In genomic region chr16:83285921-83286320, GRCh38 we compare ENCODE assay signal across 24 cellular contexts.
DNase-seq lines count a peak whose midpoint lies in the region; FAIRE-seq and TF ChIP-seq lines count a peak whose summit lies in the region.
"Had no signal": no experiment of that assay in that cellular context is flagged by ENCODE, and none has a peak within 500 bp of the region (broad histone marks: within the 10 kb centered on the region; RNA-seq: fewer than 3 reads in every experiment).

No MANE protein-coding gene starts in this region.

- H3K4me2 ChIP-seq in H1 (ENCODE audit: insufficient read depth in 1 of 2, low read depth in 2 of 2, low read length in 2 of 2): no peak overlapping the region
- H3K4me2 ChIP-seq: BLaER1 had no signal

- H3K79me2 ChIP-seq in H1 (ENCODE audit: control insufficient read depth in 1 of 2, insufficient read depth in 2 of 2, low read length in 2 of 2): no peaks in the 10 kb centered on the region

- H2BK120ac ChIP-seq in H1 (replicated peaks; ENCODE audit: low read depth, low read length): no peak overlapping the region

- H3K9me3 ChIP-seq in H1 (ENCODE audit: insufficient read depth in 2 of 2, low read depth in 1 of 2, low read length in 1 of 2) (no peaks in the 10 kb centered on the region), esophagus muscularis mucosa (no peaks in the 10 kb centered on the region), HAP-1 (no peaks in the 10 kb centered on the region)
- H3K9me3 ChIP-seq: BE2C had no signal

- FAIRE-seq in HTR-8/SVneo (lab: Jason Lieb, UNC) (peak; percentile 49), H1 (lab: Jason Lieb, UNC) (no peak)
- FAIRE-seq: A204.1, GM12891, GM19239 had no signal

- H2BK20ac ChIP-seq in H1 (ENCODE audit: low read length): no peak overlapping the region

- 93% methylated on average over 6 of the region's 6 CpGs; no CpG with 5 or more reads in 1 of the 2 experiments for WGBS in H1 (ENCODE audit: extremely low coverage in 1 of 2, insufficient coverage in 1 of 2, insufficient read length in 1 of 2, insufficient replicate concordance in 2 of 2, low coverage in 1 of 2, low lambda C conversion rate in 2 of 2, missing lambda C conversion rate in 1 of 2), 2 experiments
- WGBS in esophagus muscularis mucosa: 83% methylated on average over 6 of the region's 6 CpGs

- H2BK15ac ChIP-seq in H1 (ENCODE audit: low read length): no peak overlapping the region

- TF ChIP-seq CTCF in H1 (IDR thresholded peaks at IDR 0.05; ENCODE audit: control extremely low read depth in 1 of 3, insufficient read depth in 1 of 3, low read depth in 1 of 3, low read length in 3 of 3) (no peak), esophagus muscularis mucosa (IDR thresholded peaks at IDR 0.05) (no peak)

- no peak overlapping the region for H3K23ac ChIP-seq in H1 (ENCODE audit: insufficient read length)

- no peak overlapping the region for H3K18ac ChIP-seq in H1 (ENCODE audit: extremely low read depth, low read length)

- H3K4ac ChIP-seq in H1 (replicated peaks; ENCODE audit: insufficient read length, low read depth, low read length): no peak overlapping the region

- H3K4me3 ChIP-seq in H1 (ENCODE audit: extremely low read depth in 1 of 4, insufficient read depth in 2 of 4, low read depth in 3 of 4, low read length in 4 of 4): no peak overlapping the region
- no peak overlapping the region for H3K4me3 ChIP-seq in esophagus muscularis mucosa
- H3K4me3 ChIP-seq in HAP-1: no peak overlapping the region
- H3K4me3 ChIP-seq: BLaER1 had no signal

- TF ChIP-seq RAD21 in H1 (IDR thresholded peaks at IDR 0.05 in 1 of 2, conservative IDR thresholded peaks at IDR 0.05 in 1 of 2; ENCODE audit: low read depth in 2 of 2, low read length in 2 of 2): no peak

- DNase-seq in HTR-8/SVneo (ENCODE audit: insufficient read length, low spot score) (no peak), H1 (ENCODE audit: low read depth in 1 of 2, low spot score in 2 of 2) (no peak), esophagus muscularis mucosa (ENCODE audit: extremely low spot score) (peak; percentile 74), HAP-1 (ENCODE audit: low spot score in 2 of 2) (no peak), superior temporal gyrus (ENCODE audit: extremely low spot score) (no peak)
- DNase-seq: 8988T; ACHN; BE2C; C1 segment of cervical spinal cord; CD4-positive, alpha-beta memory T cell; CD4-positive, CD25-positive, alpha-beta regulatory T cell; CD8-positive, alpha-beta memory T cell; COR-L47; DMS 273 treated with DMSO at 0.1 percent for 48 hours; DMS153; DMS53; DMS79; DND-41; EL; GDM1 had no signal

- no peaks in the 10 kb centered on the region for H3K27me3 ChIP-seq in H1 (replicated peaks in 1 of 4; ENCODE audit: control insufficient read depth in 3 of 4, extremely low read depth in 1 of 4, insufficient read depth in 3 of 4, low read length in 3 of 4)
- H3K27me3 ChIP-seq in esophagus muscularis mucosa: no peaks in the 10 kb centered on the region
- H3K27me3 ChIP-seq in HAP-1 (ENCODE audit: low read depth): no peaks in the 10 kb centered on the region
- H3K27me3 ChIP-seq: BE2C, BLaER1 had no signal

- H3K79me1 ChIP-seq in H1 (ENCODE audit: low read depth, low read length): no peaks in the 10 kb centered on the region

- H3K36me3 ChIP-seq in H1 (ENCODE audit: control insufficient read depth in 2 of 4, insufficient read depth in 4 of 4, low read length in 3 of 4): no peaks in the 10 kb centered on the region
- no peaks in the 10 kb centered on the region for H3K36me3 ChIP-seq in esophagus muscularis mucosa
- H3K36me3 ChIP-seq in HAP-1 (replicated peaks): no peaks in the 10 kb centered on the region
- H3K36me3 ChIP-seq: BE2C, BLaER1 had no signal

- no peak for TF ChIP-seq POLR2A in H1 (IDR thresholded peaks at IDR 0.05; ENCODE audit: control extremely low read depth in 1 of 2, low read depth in 2 of 2, low read length in 2 of 2)
- no peak for TF ChIP-seq POLR2A in esophagus muscularis mucosa (IDR thresholded peaks at IDR 0.05; ENCODE audit: low read depth)

- CTCF ChIA-PET in H1 (lab: Charles Lee; ENCODE audit: partially characterized antibody): interaction anchor here (0.6 kb wide), 1 partner anchor 431 kb away, joined by 3 read pairs; no protein-coding TSS in a partner anchor

- no peaks in the 10 kb centered on the region for H4K20me1 ChIP-seq in H1 (replicated peaks in 1 of 2; ENCODE audit: control insufficient read depth in 1 of 2, insufficient read depth in 2 of 2, low read length in 2 of 2)
- H4K20me1 ChIP-seq: BLaER1 had no signal

- no peaks in the 10 kb centered on the region for H3K23me2 ChIP-seq in H1 (ENCODE audit: low read depth, low read length)

- intact Hi-C loops in esophagus muscularis mucosa (cut with DNase I): no loop called here

- H2AFZ ChIP-seq in H1 (ENCODE audit: low read length): no peak overlapping the region

- H2BK5ac ChIP-seq in H1 (ENCODE audit: low read depth, low read length): no peak overlapping the region

- POLR2A ChIA-PET in H1 (lab: Charles Lee; ENCODE audit: partially characterized antibody): no interaction called here

- no peak overlapping the region for H2AK5ac ChIP-seq in H1 (ENCODE audit: low read depth, low read length)

- no peak overlapping the region for H3K9ac ChIP-seq in H1 (replicated peaks in 1 of 4; ENCODE audit: extremely low read depth in 1 of 4, low read depth in 3 of 4, low read length in 3 of 4)
- H3K9ac ChIP-seq: BLaER1 had no signal

- no peak overlapping the region for H2BK12ac ChIP-seq in H1 (ENCODE audit: low read depth, low read length)

- in situ Hi-C loops in HAP-1 (cut with MboI; ENCODE audit: low sequenced_read_pairs): no loop called here

- no peak overlapping the region for H4K5ac ChIP-seq in H1 (ENCODE audit: insufficient read length, low read depth, low read length)

- H3K56ac ChIP-seq in H1 (replicated peaks; ENCODE audit: insufficient read length, low read depth, low read length): no peak overlapping the region

- H3K14ac ChIP-seq in H1 (ENCODE audit: insufficient read length): peak overlapping the region; percentile 50

- no peak overlapping the region for H4K91ac ChIP-seq in H1 (replicated peaks; ENCODE audit: insufficient read length, low read length)

- H4K8ac ChIP-seq in H1 (ENCODE audit: extremely low read depth, insufficient read depth, low read length): no peak overlapping the region

- H3K4me1 ChIP-seq in H1 (replicated peaks in 1 of 4; ENCODE audit: control insufficient read depth in 3 of 4, insufficient read depth in 4 of 4, low read length in 3 of 4): no peaks in the 10 kb centered on the region
- no peaks in the 10 kb centered on the region for H3K4me1 ChIP-seq in esophagus muscularis mucosa
- no peaks in the 10 kb centered on the region for H3K4me1 ChIP-seq in HAP-1
- H3K4me1 ChIP-seq: BE2C had no signal

- TF ChIP-seq EP300 in H1 (IDR thresholded peaks at IDR 0.05; ENCODE audit: borderline replicate concordance in 1 of 2, low read depth in 2 of 2, low read length in 2 of 2) (no peak), esophagus muscularis mucosa (IDR thresholded peaks at IDR 0.05) (no peak)

- no peak overlapping the region for H3K27ac ChIP-seq in H1 (ENCODE audit: low read depth, low read length)
- H3K27ac ChIP-seq in esophagus muscularis mucosa (replicated peaks in 1 of 4): no peak overlapping the region
- H3K27ac ChIP-seq: BLaER1 had no signal

TF ChIP-seq in H1, 55 proteins besides CTCF, POLR2A, EP300 and RAD21:
- TF ChIP-seq RBBP5 (IDR thresholded peaks at IDR 0.05; ENCODE audit: borderline replicate concordance, low read depth, low read length): no peak
- TF ChIP-seq SIRT6 (IDR thresholded peaks at IDR 0.05; ENCODE audit: low read length): no peak
- TF ChIP-seq POU5F1 (IDR thresholded peaks at IDR 0.05; ENCODE audit: low read depth, low read length): no peak
- TF ChIP-seq SP1 (IDR thresholded peaks at IDR 0.05; ENCODE audit: low read depth, low read length): no peak
- no peak for TF ChIP-seq KDM5A (IDR thresholded peaks at IDR 0.05; ENCODE audit: low read length)
